ENCODE assay signal across 14 cellular contexts in the genomic region with DNA sequence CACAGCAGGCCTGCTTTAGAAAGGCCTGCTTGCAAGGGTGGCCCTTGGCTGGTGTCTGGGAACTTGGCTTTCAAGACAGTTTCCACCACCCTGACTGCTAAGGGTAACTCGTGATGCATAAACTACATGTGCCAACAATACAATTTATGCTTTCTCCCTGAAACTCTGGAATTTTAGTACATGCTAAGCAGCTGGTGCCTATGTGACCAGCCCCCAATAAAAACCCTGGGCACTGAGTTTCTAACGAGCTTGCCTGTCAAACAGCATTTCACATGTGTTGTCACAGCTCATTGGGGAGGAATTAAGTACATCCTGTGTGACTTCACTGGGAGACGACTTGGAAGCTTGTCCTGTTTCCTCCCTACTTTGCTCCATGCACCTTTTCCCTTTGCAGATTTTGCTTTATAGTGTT.
DNase-seq lines count a peak whose midpoint lies in the region; ATAC-seq, FAIRE-seq and TF ChIP-seq lines count a peak whose summit lies in the region.
"Had no signal": no experiment of that assay in that cellular context is flagged by ENCODE, and none has a peak within 500 bp of the region (broad histone marks: within the 10 kb centered on the region; RNA-seq: fewer than 3 reads in every experiment).

No MANE protein-coding gene starts in this region.

- ATAC-seq in gastrocnemius medialis, result no peak
- ATAC-seq: activated T-cell treated with anti-CD3 and anti-CD28 coated beads, Interleukin-2, amount 50 U/mL, for 72 hours; HepG2 had no signal

- H3K9me3 ChIP-seq in HEK293 (ENCODE audit: control insufficient read depth, insufficient read depth, low read depth, low read length) (no peaks in the 10 kb centered on the region), gastrocnemius medialis (no peaks in the 10 kb centered on the region), WERI-Rb-1 (ENCODE audit: severe bottlenecking) (no peaks in the 10 kb centered on the region)
- H3K9me3 ChIP-seq: lower lobe of right lung had no signal

- peak; percentile 17 for DNase-seq in AG04449 (ENCODE audit: low read depth, low spot score)
- DNase-seq in bronchial epithelial cell (ENCODE audit: low read depth), result peak; percentile 23
- peak; percentile 12 for DNase-seq in medulla oblongata (ENCODE audit: extremely low spot score)
- no peak for DNase-seq in gastrocnemius medialis
- DNase-seq in WERI-Rb-1, result no peak
- no peak for DNase-seq in GOT3 (lab: John Stamatoyannopoulos, UW)
- DNase-seq in NCI-H1105 (lab: John Stamatoyannopoulos, UW), result no peak
- DNase-seq: activated CD4-positive, alpha-beta T cell treated with anti-CD3 and anti-CD28 coated beads for 1 hour; activated T-cell treated with anti-CD3 and anti-CD28 coated beads, Interleukin-2, amount 50 U/mL, for 72 hours; lower lobe of right lung; NCI-H1436 had no signal

- POLR2A ChIA-PET in AG04449 (lab: Yijun Ruan, JAX) (no interaction called here), HEK293 (lab: Yijun Ruan, JAX) (no interaction called here)

- H3K27me3 ChIP-seq in bronchial epithelial cell (ENCODE audit: control insufficient read depth, insufficient read depth, low read length) (no peaks in the 10 kb centered on the region), gastrocnemius medialis (no peaks in the 10 kb centered on the region), WERI-Rb-1 (ENCODE audit: insufficient read depth, low read depth, severe bottlenecking) (no peaks in the 10 kb centered on the region)

- H3K4me3 ChIP-seq in AG04449 (ENCODE audit: low read depth, low read length) (no peak overlapping the region), HEK293 (ENCODE audit: low read depth, low read length) (no peak overlapping the region), bronchial epithelial cell (ENCODE audit: low read depth, low read length) (no peak overlapping the region), gastrocnemius medialis (no peak overlapping the region), WERI-Rb-1 (ENCODE audit: low read depth, low read length) (no peak overlapping the region)
- H3K4me3 ChIP-seq: lower lobe of right lung had no signal

- TF ChIP-seq CTCF in AG04449 (IDR thresholded peaks at IDR 0.05; ENCODE audit: insufficient read depth, low read length, missing control alignments) (no peak), HEK293 (tag by site-specific recombination; IDR thresholded peaks at IDR 0.05) (no peak), bronchial epithelial cell (IDR thresholded peaks at IDR 0.05; ENCODE audit: insufficient read depth, low read length, severe bottlenecking) (no peak), gastrocnemius medialis (IDR thresholded peaks at IDR 0.05 in 4 of 5, conservative IDR thresholded peaks at IDR 0.05 in 1 of 5) (no peak), WERI-Rb-1 (IDR thresholded peaks at IDR 0.05; ENCODE audit: low read depth, low read length) (no peak)

- FAIRE-seq in bronchial epithelial cell (lab: Jason Lieb, UNC), result peak; percentile 83
- FAIRE-seq: HepG2, urothelium cell line had no signal

- CTCF ChIA-PET in AG04449 (lab: Yijun Ruan, JAX) (no interaction called here), HEK293 (lab: Yijun Ruan, JAX) (no interaction called here)

- in situ Hi-C loops in gastrocnemius medialis (cut with MboI; ENCODE audit: low sequenced_read_pairs in 4 of 4), result no loop called here

- H3K27ac ChIP-seq in HEK293 (ENCODE audit: extremely low read depth, low read depth, low read length) (no peak overlapping the region), gastrocnemius medialis (no peak overlapping the region), WERI-Rb-1 (no peak overlapping the region)
- H3K27ac ChIP-seq: lower lobe of right lung had no signal

- TF ChIP-seq POLR2A in gastrocnemius medialis (IDR thresholded peaks at IDR 0.05), result no peak

- intact Hi-C loops in gastrocnemius medialis (cut with DNase I; ENCODE audit: low total_unique reads), result no loop called here

- no peaks in the 10 kb centered on the region for H3K4me1 ChIP-seq in HEK293 (ENCODE audit: control insufficient read depth, insufficient read depth, low read length)
- no peaks in the 10 kb centered on the region for H3K4me1 ChIP-seq in gastrocnemius medialis
- H3K4me1 ChIP-seq: lower lobe of right lung had no signal

- H3K36me3 ChIP-seq in HEK293 (ENCODE audit: control insufficient read depth in 2 of 2, insufficient read depth in 1 of 2, low read length in 2 of 2) (no peaks in the 10 kb centered on the region), bronchial epithelial cell (ENCODE audit: control insufficient read depth, insufficient read depth, low read length) (no peaks in the 10 kb centered on the region), gastrocnemius medialis (no peaks in the 10 kb centered on the region), WERI-Rb-1 (no peaks in the 10 kb centered on the region)
- H3K36me3 ChIP-seq: lower lobe of right lung had no signal

TF ChIP-seq in HEK293, 187 proteins besides CTCF, POLR2A, EP300 and RAD21:
- TF ChIP-seq HOXA7 (CRISPR knock-in tag; IDR thresholded peaks at IDR 0.05; ENCODE audit: borderline replicate concordance), result no peak
- TF ChIP-seq ZBTB20 (tag by site-specific recombination; IDR thresholded peaks at IDR 0.05), result 0 out of 2 replicates have a peak, but pooled peaks have one; percentile 32

Comparison
In these comparisons a context has a peak if more than half of its experiments do, and no peak if none do; other contexts are left out.
1. DNase-seq: peak in AG04449 (single experiment), bronchial epithelial cell (single experiment) and medulla oblongata (single experiment); none in gastrocnemius medialis (0 of 2), WERI-Rb-1 (single experiment), GOT3 (single experiment) and NCI-H1105 (single experiment).